ENCODE assay signal across 21 cellular contexts in genomic region chr2:200828572-200829257, GRCh38. TPM values are rescaled to one million over a fixed set of nuclear protein-coding genes. Genes with fewer than 3 reads are reported as not detected.
DNase-seq lines count a peak whose midpoint lies in the region; TF ChIP-seq lines count a peak whose summit lies in the region.
"Had no signal": no experiment of that assay in that cellular context is flagged by ENCODE, and none has a peak within 500 bp of the region (broad histone marks: within the 10 kb centered on the region; RNA-seq: fewer than 3 reads in every experiment).

No MANE protein-coding gene starts in this region.

- H3K36me3 ChIP-seq in Karpas-422 (ENCODE audit: insufficient read depth, low read length) (0 out of 2 replicates have a peak, but pooled peaks cover 2% of the 10 kb centered on the region), transverse colon (no peaks in the 10 kb centered on the region)

- no peaks in the 10 kb centered on the region for H3K9me3 Mint-ChIP-seq in activated T-cell treated with anti-CD3 and anti-CD28 coated beads, Interleukin-2, amount 50 U/mL, for 24 hours
- no peaks in the 10 kb centered on the region for H3K9me3 Mint-ChIP-seq in endothelial cell (ENCODE audit: unreplicated experiment)
- H3K9me3 Mint-ChIP-seq: H9 had no signal

- H3K27me3 Mint-ChIP-seq in activated T-cell treated with anti-CD3 and anti-CD28 coated beads, Interleukin-2, amount 50 U/mL, for 24 hours, result no peaks in the 10 kb centered on the region
- H3K27me3 Mint-ChIP-seq in endothelial cell (ENCODE audit: unreplicated experiment), result peaks cover 2% of the 10 kb centered on the region

- H3K4me3 ChIP-seq in Karpas-422 (ENCODE audit: low read length), result no peak overlapping the region
- no peak overlapping the region for H3K4me3 ChIP-seq in transverse colon
- H3K4me3 ChIP-seq: BLaER1 treated with 17β-estradiol and CSF1 and Interleukin-3, amounts not matched to agents 10 nM and 100 nM; SJSA1 had no signal

- no peak overlapping the region for H3K4me2 ChIP-seq in Karpas-422 (ENCODE audit: low read depth, low read length, poor library complexity, severe bottlenecking)
- H3K4me2 ChIP-seq: BLaER1 treated with 17β-estradiol and CSF1 and Interleukin-3, amounts not matched to agents 10 nM and 100 nM had no signal

- in situ Hi-C loops in transverse colon (cut with MboI; ENCODE audit: low pct_ligation_motif_present in 1 of 4, low pct_unique_long_range_greater_than_20kb in 1 of 4, low sequenced_read_pairs in 3 of 4), result no loop called here

- no peak overlapping the region for H3K9ac ChIP-seq in Karpas-422 (ENCODE audit: low read length)
- H3K9ac ChIP-seq: BLaER1 treated with 17β-estradiol and CSF1 and Interleukin-3, amounts not matched to agents 10 nM and 100 nM had no signal

- H3K9me2 ChIP-seq in Karpas-422 (replicated peaks; ENCODE audit: insufficient read depth, low read length), result no peaks in the 10 kb centered on the region

- TF ChIP-seq CTCF in endothelial cell (IDR thresholded peaks at IDR 0.05; ENCODE audit: unreplicated experiment), result no peak
- no peak for TF ChIP-seq CTCF in transverse colon (IDR thresholded peaks at IDR 0.05)

- H3K27ac Mint-ChIP-seq in activated T-cell treated with anti-CD3 and anti-CD28 coated beads, Interleukin-2, amount 50 U/mL, for 24 hours, result peak overlapping the region; percentile 52
- H3K27ac Mint-ChIP-seq in endothelial cell (ENCODE audit: unreplicated experiment), result peak overlapping the region; percentile 72

- peaks cover 7% of the 10 kb centered on the region for H3K4me1 Mint-ChIP-seq in activated T-cell treated with anti-CD3 and anti-CD28 coated beads, Interleukin-2, amount 50 U/mL, for 24 hours (ENCODE audit: low read depth)
- peaks cover 6% of the 10 kb centered on the region for H3K4me1 Mint-ChIP-seq in endothelial cell (ENCODE audit: unreplicated experiment)

- no peak for TF ChIP-seq POLR2A in transverse colon (IDR thresholded peaks at IDR 0.05)

- no peaks in the 10 kb centered on the region for H3K4me1 ChIP-seq in Karpas-422 (ENCODE audit: low read length)
- peaks cover 0 to 5% (median 0%) of the 10 kb centered on the region in 4 donors for H3K4me1 ChIP-seq in transverse colon
- H3K4me1 ChIP-seq: SJSA1 had no signal

- intact Hi-C loops in transverse colon (cut with DNase I; ENCODE audit: low total_unique reads), result no loop called here

- no peak for TF ChIP-seq EP300 in transverse colon (IDR thresholded peaks at IDR 0.05; ENCODE audit: low read depth)

- H2AFZ ChIP-seq in Karpas-422 (ENCODE audit: low read length), result no peak overlapping the region

- peaks cover 44% of the 10 kb centered on the region for H3K36me3 Mint-ChIP-seq in activated T-cell treated with anti-CD3 and anti-CD28 coated beads, Interleukin-2, amount 50 U/mL, for 24 hours (ENCODE audit: low read depth)
- H3K36me3 Mint-ChIP-seq in endothelial cell (ENCODE audit: low read depth, unreplicated experiment), result no peaks in the 10 kb centered on the region

- H4K20me1 ChIP-seq in Karpas-422 (ENCODE audit: insufficient read depth, low read depth, low read length), result no peaks in the 10 kb centered on the region
- H4K20me1 ChIP-seq: BLaER1 treated with 17β-estradiol and CSF1 and Interleukin-3, amounts not matched to agents 10 nM and 100 nM had no signal

- H3K27ac ChIP-seq in Karpas-422 (ENCODE audit: low read length) (no peak overlapping the region), transverse colon (no peak overlapping the region)
- H3K27ac ChIP-seq: BLaER1 treated with 17β-estradiol and CSF1 and Interleukin-3, amounts not matched to agents 10 nM and 100 nM; HL-60; RWPE1; SJSA1 had no signal

- no peaks in the 10 kb centered on the region for H3K9me3 ChIP-seq in Karpas-422 (ENCODE audit: low read length)
- H3K9me3 ChIP-seq in transverse colon, result no peaks in the 10 kb centered on the region
- H3K9me3 ChIP-seq: BLaER1 treated with 17β-estradiol and CSF1 and Interleukin-3, amounts not matched to agents 10 nM and 100 nM; SJSA1 had no signal

- no peaks in the 10 kb centered on the region for H3K79me2 ChIP-seq in Karpas-422 (ENCODE audit: low read length)

- H3K4me3 Mint-ChIP-seq in activated T-cell treated with anti-CD3 and anti-CD28 coated beads, Interleukin-2, amount 50 U/mL, for 24 hours, result no peak overlapping the region
- H3K4me3 Mint-ChIP-seq in endothelial cell (ENCODE audit: unreplicated experiment), result no peak overlapping the region
- H3K4me3 Mint-ChIP-seq: H9 had no signal

- no peak for DNase-seq in activated T-cell treated with anti-CD3 and anti-CD28 coated beads, Interleukin-2, amount 50 U/mL, for 24 hours
- DNase-seq in activated T-cell treated with anti-CD3 and anti-CD28 coated beads for 4 hours, result no peak
- DNase-seq in Karpas-422, result peak; percentile 38
- DNase-seq in endothelial cell (ENCODE audit: low spot score), result no peak
- DNase-seq in transverse colon, result peak; percentile 40
- no peak for DNase-seq in EL
- no peak for DNase-seq in HT-29 (ENCODE audit: low spot score)
- DNase-seq in COLO829 (ENCODE audit: low spot score), result no peak
- DNase-seq: 8988T, DMS153, KBM-7, NCI-H1436, NCI-H2029 treated with DMSO at 0.1 percent for 48 hours, NCI-H2171 treated with DMSO at 0.1 percent for 48 hours, NCI-H748 treated with DMSO at 0.1 percent for 48 hours, OCI-M1 had no signal

- 67 to 76% methylated on average over 8 to 9 of the region's 9 CpGs for WGBS in transverse colon (ENCODE audit: low coverage in 1 of 2), 2 donors

- H3K27me3 ChIP-seq in Karpas-422 (ENCODE audit: low read length) (no peaks in the 10 kb centered on the region), transverse colon (no peaks in the 10 kb centered on the region)
- H3K27me3 ChIP-seq: BLaER1 treated with 17β-estradiol and CSF1 and Interleukin-3, amounts not matched to agents 10 nM and 100 nM; SJSA1 had no signal

RNA-seq across cellular contexts. Expression of gene BZW1, which starts 17.0 kb away (rescaled TPM):
- 202 and 260 TPM in 2 replicates for total RNA-seq in Karpas-422 (2014; rRNA removed; shearing (Covaris generic); ENCODE audit: low replicate concordance)
- total RNA-seq in endothelial cell (ENCODE audit: unreplicated experiment), result 302 TPM
- total RNA-seq in transverse colon, result 100 to 1,000 TPM in 2 of 4 donors, 10 to 100 TPM in 2; 17.1 to 167 (median 110) TPM
- total RNA-seq in HT-29 (2014; rRNA removed; shearing (Covaris generic)), result 121 and 152 TPM in 2 replicates

RNA-seq across cellular contexts. Expression of gene CLK1, which starts 35.7 kb away (rescaled TPM):
- 54.7 and 119 TPM in 2 replicates for total RNA-seq in Karpas-422 (2014; rRNA removed; shearing (Covaris generic); ENCODE audit: low replicate concordance)
- total RNA-seq in endothelial cell (ENCODE audit: unreplicated experiment), result 92.6 TPM
- 100 to 1,000 TPM; 115 to 231 (median 127) TPM for total RNA-seq in transverse colon
- total RNA-seq in HT-29 (2014; rRNA removed; shearing (Covaris generic)), result 32.2 and 39.1 TPM in 2 replicates

Comparison
In these comparisons a context has a peak if more than half of its experiments do, and no peak if none do; other contexts are left out.
1. DNase-seq: peak in Karpas-422 (single experiment) and transverse colon (single experiment); none in activated T-cell treated with anti-CD3 and anti-CD28 coated beads, Interleukin-2, amount 50 U/mL, for 24 hours (single experiment), activated T-cell treated with anti-CD3 and anti-CD28 coated beads for 4 hours (single experiment), endothelial cell (single experiment), EL (single experiment), HT-29 (single experiment) and COLO829 (single experiment).